In the genomic region with DNA sequence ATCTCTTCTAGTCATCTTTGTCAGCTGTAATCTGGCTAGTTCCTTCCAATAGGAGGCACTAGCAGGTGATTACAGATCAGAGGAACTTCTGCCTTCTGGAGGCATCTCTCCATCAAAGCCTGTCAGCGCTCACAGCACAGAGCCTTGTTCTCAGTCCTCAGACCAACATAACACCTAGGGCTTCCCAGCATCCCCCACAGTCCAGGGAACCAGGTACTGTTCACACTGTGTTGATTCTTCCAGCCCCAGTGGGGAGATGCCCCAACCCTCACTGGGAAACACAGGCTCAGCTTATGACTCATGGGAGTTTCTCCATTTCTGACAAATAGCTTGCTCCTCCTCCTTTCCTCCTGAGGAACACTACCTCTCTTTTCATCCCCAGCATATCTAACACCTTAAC, we compare ENCODE assay signal across 1 cellular context.
TF ChIP-seq lines count a peak whose summit lies in the region.

No MANE protein-coding gene starts in this region.

TF ChIP-seq in WTC11, 78 proteins besides CTCF, POLR2A, EP300 and RAD21 (continued from another document):
- TF ChIP-seq, protein P1, sequence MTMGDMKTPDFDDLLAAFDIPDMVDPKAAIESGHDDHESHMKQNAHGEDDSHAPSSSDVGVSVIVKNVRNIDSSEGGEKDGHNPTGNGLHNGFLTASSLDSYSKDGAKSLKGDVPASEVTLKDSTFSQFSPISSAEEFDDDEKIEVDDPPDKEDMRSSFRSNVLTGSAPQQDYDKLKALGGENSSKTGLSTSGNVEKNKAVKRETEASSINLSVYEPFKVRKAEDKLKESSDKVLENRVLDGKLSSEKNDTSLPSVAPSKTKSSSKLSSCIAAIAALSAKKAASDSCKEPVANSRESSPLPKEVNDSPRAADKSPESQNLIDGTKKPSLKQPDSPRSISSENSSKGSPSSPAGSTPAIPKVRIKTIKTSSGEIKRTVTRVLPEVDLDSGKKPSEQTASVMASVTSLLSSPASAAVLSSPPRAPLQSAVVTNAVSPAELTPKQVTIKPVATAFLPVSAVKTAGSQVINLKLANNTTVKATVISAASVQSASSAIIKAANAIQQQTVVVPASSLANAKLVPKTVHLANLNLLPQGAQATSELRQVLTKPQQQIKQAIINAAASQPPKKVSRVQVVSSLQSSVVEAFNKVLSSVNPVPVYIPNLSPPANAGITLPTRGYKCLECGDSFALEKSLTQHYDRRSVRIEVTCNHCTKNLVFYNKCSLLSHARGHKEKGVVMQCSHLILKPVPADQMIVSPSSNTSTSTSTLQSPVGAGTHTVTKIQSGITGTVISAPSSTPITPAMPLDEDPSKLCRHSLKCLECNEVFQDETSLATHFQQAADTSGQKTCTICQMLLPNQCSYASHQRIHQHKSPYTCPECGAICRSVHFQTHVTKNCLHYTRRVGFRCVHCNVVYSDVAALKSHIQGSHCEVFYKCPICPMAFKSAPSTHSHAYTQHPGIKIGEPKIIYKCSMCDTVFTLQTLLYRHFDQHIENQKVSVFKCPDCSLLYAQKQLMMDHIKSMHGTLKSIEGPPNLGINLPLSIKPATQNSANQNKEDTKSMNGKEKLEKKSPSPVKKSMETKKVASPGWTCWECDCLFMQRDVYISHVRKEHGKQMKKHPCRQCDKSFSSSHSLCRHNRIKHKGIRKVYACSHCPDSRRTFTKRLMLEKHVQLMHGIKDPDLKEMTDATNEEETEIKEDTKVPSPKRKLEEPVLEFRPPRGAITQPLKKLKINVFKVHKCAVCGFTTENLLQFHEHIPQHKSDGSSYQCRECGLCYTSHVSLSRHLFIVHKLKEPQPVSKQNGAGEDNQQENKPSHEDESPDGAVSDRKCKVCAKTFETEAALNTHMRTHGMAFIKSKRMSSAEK (CRISPR knock-in tag; IDR thresholded peaks at IDR 0.05; ENCODE audit: borderline replicate concordance): no peak
- TF ChIP-seq ZNF317 (CRISPR knock-in tag; IDR thresholded peaks at IDR 0.05; ENCODE audit: borderline replicate concordance, low read depth): no peak
- TF ChIP-seq TP53 (CRISPR knock-in tag; IDR thresholded peaks at IDR 0.05): no peak
- TF ChIP-seq RORB (CRISPR knock-in tag; IDR thresholded peaks at IDR 0.05): no peak
- TF ChIP-seq ZNF396 (CRISPR knock-in tag; IDR thresholded peaks at IDR 0.05; ENCODE audit: borderline replicate concordance): no peak
- no peak for TF ChIP-seq MXD4 (CRISPR knock-in tag; IDR thresholded peaks at IDR 0.05; ENCODE audit: borderline replicate concordance)
- no peak for TF ChIP-seq OVOL2 (CRISPR knock-in tag; IDR thresholded peaks at IDR 0.05; ENCODE audit: borderline replicate concordance)
